8 cellular contexts compared by ENCODE assay signal in genomic region chr19:41298327-41298964, GRCh38. TPM values are rescaled to one million over a fixed set of nuclear protein-coding genes. Genes with fewer than 3 reads are reported as not detected.
A peak's percentile ranks its signal among the peaks of the same experiment; 100 is the strongest.
DNase-seq lines count a peak whose midpoint lies in the region; ATAC-seq and TF ChIP-seq lines count a peak whose summit lies in the region.

No MANE protein-coding gene starts in this region.

- H3K27ac ChIP-seq in body of pancreas, result peak overlapping the region; percentile 14 to 72 (median 48)
- H3K27ac ChIP-seq in stomach smooth muscle (ENCODE audit: low read length), result peak overlapping the region; percentile 96

- DNase-seq in SHP77 (lab: John Stamatoyannopoulos, UW) (peak; percentile 12 to 52), SHP77 treated with DMSO at 0.1 percent for 48 hours (lab: John Stamatoyannopoulos, UW) (no peak), MV-4-11 (lab: John Stamatoyannopoulos, UW) (peak; percentile 95), body of pancreas (peak; percentile 57 to 85 (median 63)), left lobe of liver (ENCODE audit: low spot score) (no peak), NCI-H1930 (lab: John Stamatoyannopoulos, UW) (no peak)

- TF ChIP-seq POLR2A in body of pancreas (IDR thresholded peaks at IDR 0.05), result peak in 1 of 3 donors; percentile 36

- no peaks in the 10 kb centered on the region for H3K9me3 ChIP-seq in body of pancreas
- H3K9me3 ChIP-seq in stomach smooth muscle (ENCODE audit: control insufficient read depth in 2 of 2, low read length in 2 of 2), result no peaks in the 10 kb centered on the region

- H3K9ac ChIP-seq in stomach smooth muscle (ENCODE audit: low read length in 2 of 2), result peak overlapping the region; percentile 39 to 68

- H3K27me3 ChIP-seq in body of pancreas (no peaks in the 10 kb centered on the region), stomach smooth muscle (ENCODE audit: control insufficient read depth in 1 of 2, insufficient read depth in 2 of 2, low read length in 2 of 2) (no peaks in the 10 kb centered on the region)

- H3K4me3 ChIP-seq in body of pancreas, result no peak overlapping the region
- peak overlapping the region; percentile 29 to 55 for H3K4me3 ChIP-seq in stomach smooth muscle (ENCODE audit: low read length in 2 of 2)

- intact Hi-C loops in body of pancreas (cut with DNase I), result no loop called here

- ATAC-seq in body of pancreas (peak; percentile 79), left lobe of liver (peak; percentile 48), GM19395 (IDR thresholded peaks at IDR 0.05; ENCODE audit: unreplicated experiment) (no peak)

- H3K36me3 ChIP-seq in body of pancreas (replicated peaks in 1 of 2; ENCODE audit: insufficient read depth in 1 of 2, low read depth in 2 of 2), result peaks cover 17 to 37% of the 10 kb centered on the region in 2 donors
- H3K36me3 ChIP-seq in stomach smooth muscle (ENCODE audit: control insufficient read depth in 2 of 2, insufficient read depth in 2 of 2, low read length in 2 of 2), result peaks cover 46 to 58% of the 10 kb centered on the region in 2 donors

- WGBS in body of pancreas, 2 donors, result 31 to 62% methylated on average over 3 to 4 of the region's 4 CpGs

- no peak for TF ChIP-seq CTCF in body of pancreas (IDR thresholded peaks at IDR 0.05)

- H3K4me1 ChIP-seq in body of pancreas (peaks cover 20% of the 10 kb centered on the region), stomach smooth muscle (ENCODE audit: control insufficient read depth, insufficient read depth, low read length) (peaks cover 54% of the 10 kb centered on the region)

RNA-seq across cellular contexts. Expression of gene CCDC97, which starts 11.5 kb away (rescaled TPM):
- total RNA-seq in body of pancreas (10 to 100 TPM; 10.6 to 11.2 TPM), left lobe of liver (9.0 TPM)

RNA-seq across cellular contexts. Expression of gene HNRNPUL1, which starts 34.3 kb away (rescaled TPM):
- 10 to 100 TPM; 76.0 to 87.3 TPM for total RNA-seq in body of pancreas
- total RNA-seq in left lobe of liver, result 62.4 TPM

RNA-seq across cellular contexts. Expression of gene TGFB1, which starts 55.3 kb away (rescaled TPM):
- total RNA-seq in body of pancreas, result 10 to 100 TPM in 1 of 2 donors, 1 to 10 TPM in 1; 7.8 to 17.1 TPM
- total RNA-seq in left lobe of liver, result 7.9 TPM

Comparison
In these comparisons a context has a peak if more than half of its experiments do, and no peak if none do; other contexts are left out.
1. DNase-seq: peak in SHP77 (2 of 2), MV-4-11 (single experiment) and body of pancreas (4 of 4); none in SHP77 treated with DMSO at 0.1 percent for 48 hours (single experiment), left lobe of liver (single experiment) and NCI-H1930 (0 of 2).
2. H3K4me3 ChIP-seq: peak in stomach smooth muscle (2 of 2); none in body of pancreas (0 of 2).